16 cellular contexts compared by ENCODE assay signal in genomic region chr9:134363450-134363849, GRCh38.
"Had no signal": no experiment of that assay in that cellular context is flagged by ENCODE, and none has a peak within 500 bp of the region (broad histone marks: within the 10 kb centered on the region; RNA-seq: fewer than 3 reads in every experiment).

No MANE protein-coding gene starts in this region.

- H3K36me3 ChIP-seq: sigmoid colon had no signal

- H3K9me3 Mint-ChIP-seq: activated T-cell treated with anti-CD3 and anti-CD28 coated beads, Interleukin-2, amount 50 U/mL, for 4 hours; naive B cell; stimulated activated naive CD8-positive, alpha-beta T cell treated with anti-CD3 and anti-CD28 coated beads, Interleukin-15, Interleukin-2, amounts not matched to agents 100 ng/mL and 50 ng/mL, for 24 hours; T-helper 2 cell treated with Interferon-gamma antibody and Interleukin-4, amounts not matched to agents 5 μg/mL and 100 μg/mL, for 36 hours had no signal

- DNase-seq: activated CD4-positive, alpha-beta T cell treated with anti-CD3 and anti-CD28 coated beads, Interleukin-2, amount 50 U/mL, for 48 hours; activated CD4-positive, CD25-positive, alpha-beta regulatory T cell treated with anti-CD3 and anti-CD28 coated beads, Interleukin-2, amount 50 U/mL, for 72 hours; activated CD8-positive, alpha-beta memory T cell treated with anti-CD3 and anti-CD28 coated beads, Interleukin-2, amount 10 ng/mL, durations not matched to agents 7 days and 5 days; activated gamma-delta T cell; activated T-cell treated with anti-CD3 and anti-CD28 coated beads, Interleukin-2, amount 50 U/mL, for 4 hours; foreskin melanocyte; midbrain; naive B cell; sigmoid colon; stimulated activated CD4-positive, alpha-beta T cell treated with anti-CD3 and anti-CD28 coated beads, Interleukin-2, amount 100 ng/mL, for 48 hours; stimulated activated CD8-positive, alpha-beta memory T cell treated with anti-CD3 and anti-CD28 coated beads, Interleukin-4, amount 100 ng/mL, for 48 hours had no signal

- H3K4me3 Mint-ChIP-seq: activated CD8-positive, alpha-beta memory T cell treated with anti-CD3 and anti-CD28 coated beads, Interleukin-2, amount 10 ng/mL, durations not matched to agents 7 days and 5 days; activated naive CD8-positive, alpha-beta T cell; activated T-cell treated with anti-CD3 and anti-CD28 coated beads, Interleukin-2, amount 50 U/mL, for 4 hours; naive B cell; stimulated activated naive CD8-positive, alpha-beta T cell treated with anti-CD3 and anti-CD28 coated beads, Interleukin-15, Interleukin-2, amounts not matched to agents 100 ng/mL and 50 ng/mL, for 24 hours; T-helper 2 cell treated with Interferon-gamma antibody and Interleukin-4, amounts not matched to agents 5 μg/mL and 100 μg/mL, for 36 hours had no signal

- H3K27me3 Mint-ChIP-seq: activated CD8-positive, alpha-beta memory T cell treated with anti-CD3 and anti-CD28 coated beads, Interleukin-2, amount 10 ng/mL, durations not matched to agents 7 days and 5 days; activated naive CD8-positive, alpha-beta T cell; stimulated activated naive CD8-positive, alpha-beta T cell treated with anti-CD3 and anti-CD28 coated beads, Interleukin-15, Interleukin-2, amounts not matched to agents 100 ng/mL and 50 ng/mL, for 24 hours had no signal

- H3K9me3 ChIP-seq: sigmoid colon had no signal

- H3K36me3 Mint-ChIP-seq: activated CD8-positive, alpha-beta memory T cell treated with anti-CD3 and anti-CD28 coated beads, Interleukin-2, amount 10 ng/mL, durations not matched to agents 7 days and 5 days; activated naive CD8-positive, alpha-beta T cell; naive B cell had no signal

- H3K27me3 ChIP-seq: sigmoid colon had no signal

- FAIRE-seq: endometrium had no signal

- H3K4me3 ChIP-seq: lung, sigmoid colon had no signal

- H3K27ac Mint-ChIP-seq: activated CD8-positive, alpha-beta memory T cell treated with anti-CD3 and anti-CD28 coated beads, Interleukin-2, amount 10 ng/mL, durations not matched to agents 7 days and 5 days; activated naive CD8-positive, alpha-beta T cell; naive B cell; stimulated activated naive CD8-positive, alpha-beta T cell treated with anti-CD3 and anti-CD28 coated beads, Interleukin-15, Interleukin-2, amounts not matched to agents 100 ng/mL and 50 ng/mL, for 24 hours; T-helper 2 cell treated with Interferon-gamma antibody and Interleukin-4, amounts not matched to agents 5 μg/mL and 100 μg/mL, for 36 hours had no signal

- H3K4me1 Mint-ChIP-seq: activated CD8-positive, alpha-beta memory T cell treated with anti-CD3 and anti-CD28 coated beads, Interleukin-2, amount 10 ng/mL, durations not matched to agents 7 days and 5 days had no signal
